Comparison of ENCODE assay signal across 2 cellular contexts in genomic region chr1:27627733-27628132, GRCh38. TPM values are rescaled to one million over a fixed set of nuclear protein-coding genes. Genes with fewer than 3 reads are reported as not detected.
"Had no signal": no experiment of that assay in that cellular context is flagged by ENCODE, and none has a peak within 500 bp of the region (broad histone marks: within the 10 kb centered on the region; RNA-seq: fewer than 3 reads in every experiment).

No MANE protein-coding gene starts in this region.

RNA-seq across cellular contexts. Expression of gene FGR, which starts 7.3 kb away (rescaled TPM):
- total RNA-seq: neural crest cell, osteocyte had no signal
